ENCODE assay signal across 8 cellular contexts in the genomic region with DNA sequence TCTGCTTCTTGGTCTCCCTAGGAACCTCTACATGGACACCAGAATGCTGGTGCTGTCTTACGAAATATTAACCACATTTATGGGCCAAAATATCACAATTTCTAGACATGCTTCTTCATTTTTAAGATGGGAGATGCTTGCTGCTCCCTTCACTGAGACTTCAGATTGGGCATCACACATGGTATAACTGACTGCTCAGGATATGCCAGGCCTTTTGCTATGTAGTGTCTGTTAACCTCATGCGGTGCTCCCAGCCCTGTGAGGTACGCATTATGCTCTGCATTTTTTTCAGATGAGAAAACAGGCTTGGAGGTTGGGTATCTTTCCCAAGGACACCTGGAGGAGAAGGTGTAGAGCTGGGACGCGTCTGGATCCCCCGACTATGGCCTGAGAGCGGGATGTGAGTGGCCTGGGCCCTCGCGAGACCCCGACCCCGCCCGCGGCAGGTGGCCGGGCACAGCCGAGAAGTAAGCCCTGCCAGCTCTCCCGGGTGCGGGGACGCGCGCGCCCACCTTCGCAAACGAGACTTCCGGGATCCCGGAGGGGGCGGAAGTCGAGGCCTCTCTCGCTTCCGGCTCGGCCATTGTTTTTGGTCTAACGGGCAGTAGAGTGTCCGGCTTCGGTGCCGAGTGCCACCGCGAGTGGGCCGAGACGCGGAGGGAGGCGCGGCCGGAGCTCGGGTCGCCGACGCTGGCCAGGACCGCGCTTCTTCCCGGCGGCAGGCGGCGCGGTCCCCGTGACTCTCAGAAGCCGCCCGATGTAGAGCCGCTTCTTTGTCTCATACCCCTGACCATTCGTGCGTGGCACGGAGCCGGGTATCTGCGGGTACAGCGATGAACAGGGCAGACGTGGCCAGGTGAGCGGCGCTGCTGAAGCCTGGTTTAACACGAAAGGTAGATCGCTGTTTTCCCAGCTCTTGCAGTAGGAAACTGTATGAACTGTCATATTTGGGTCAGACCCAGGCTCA. TPM values are rescaled to one million over a fixed set of nuclear protein-coding genes. Genes with fewer than 3 reads are reported as not detected.
DNase-seq lines count a peak whose midpoint lies in the region; ATAC-seq and TF ChIP-seq lines count a peak whose summit lies in the region.

Gene ZKSCAN7 (plus strand): TSS at position 568 of the 967 bp plus-strand sequence. CDS start 1,855 bp downstream, outside the sequence.

- peak within 1 kb of the TSS; percentile 95 for H3K9ac ChIP-seq in iPS-18a (ENCODE audit: low read length)

- DNase-seq in NOMO-1 (lab: John Stamatoyannopoulos, UW; ENCODE audit: unreplicated experiment in 2 of 2) (peak; percentile 16 to 18), NOMO-1 treated with DMSO at 0.1 percent for 48 hours (lab: John Stamatoyannopoulos, UW; ENCODE audit: unreplicated experiment) (no peak), brain pericyte (ENCODE audit: low read depth, low spot score) (peak; percentile 17), gastrocnemius medialis (peak; percentile 5 to 10)

- H3K27ac ChIP-seq in VCaP: peak within 1 kb of the TSS; percentile 90
- peak within 1 kb of the TSS; percentile 50 for H3K27ac ChIP-seq in iPS-18a (ENCODE audit: low read length)
- H3K27ac ChIP-seq in gastrocnemius medialis: peak within 1 kb of the TSS; percentile 3 to 68 (median 56)

- H3K27me3 ChIP-seq in iPS-18a (ENCODE audit: control insufficient read depth, insufficient read depth, low read length): peaks cover 26% of the 10 kb centered on the region
- peaks cover 0 to 8% (median 3%) of the 10 kb centered on the region in 3 donors for H3K27me3 ChIP-seq in gastrocnemius medialis

- ATAC-seq in HG03460 (IDR thresholded peaks at IDR 0.05; ENCODE audit: unreplicated experiment): peak; percentile 65
- ATAC-seq in gastrocnemius medialis: peak; percentile 54 to 55
- no peak for ATAC-seq in HG02840 (IDR thresholded peaks at IDR 0.05; ENCODE audit: low FRiP score, unreplicated experiment)

- H3K36me3 ChIP-seq in iPS-18a (ENCODE audit: control insufficient read depth, low read depth, low read length) (peaks cover 23% of the 10 kb centered on the region), gastrocnemius medialis (peaks cover 0 to 13% of the 10 kb centered on the region in 2 donors)

- TF ChIP-seq POLR2A in gastrocnemius medialis (IDR thresholded peaks at IDR 0.05): no peak

- intact Hi-C loops in gastrocnemius medialis (cut with DNase I; ENCODE audit: low total_unique reads): no loop called here

- in situ Hi-C loops in gastrocnemius medialis (cut with MboI; ENCODE audit: low sequenced_read_pairs in 4 of 4): no loop called here

- no peaks in the 10 kb centered on the region for H3K9me3 ChIP-seq in iPS-18a (ENCODE audit: control insufficient read depth, low read depth, low read length)
- no peaks in the 10 kb centered on the region for H3K9me3 ChIP-seq in gastrocnemius medialis

- H3K4me3 ChIP-seq in iPS-18a (ENCODE audit: low read length) (peak within 1 kb of the TSS; percentile 98), gastrocnemius medialis (peak within 1 kb of the TSS; percentile 65 to 92 (median 83))

- TF ChIP-seq CTCF in VCaP (conservative IDR thresholded peaks at IDR 0.05) (peak; percentile 36; the same call in 1 of the 2 replicates), gastrocnemius medialis (IDR thresholded peaks at IDR 0.05 in 4 of 5, conservative IDR thresholded peaks at IDR 0.05 in 1 of 5) (no peak)

- H3K4me1 ChIP-seq in iPS-18a (ENCODE audit: control insufficient read depth, low read depth, low read length) (peaks cover 10% of the 10 kb centered on the region), gastrocnemius medialis (peaks cover 8 to 10% of the 10 kb centered on the region in 2 donors)

RNA-seq across cellular contexts. Expression of gene ZKSCAN7, which starts in this region (rescaled TPM):
- total RNA-seq in gastrocnemius medialis: 1 to 10 TPM; 1.0 to 1.6 (median 1.4) TPM
